ENCODE assay signal across 19 cellular contexts in the genomic region with DNA sequence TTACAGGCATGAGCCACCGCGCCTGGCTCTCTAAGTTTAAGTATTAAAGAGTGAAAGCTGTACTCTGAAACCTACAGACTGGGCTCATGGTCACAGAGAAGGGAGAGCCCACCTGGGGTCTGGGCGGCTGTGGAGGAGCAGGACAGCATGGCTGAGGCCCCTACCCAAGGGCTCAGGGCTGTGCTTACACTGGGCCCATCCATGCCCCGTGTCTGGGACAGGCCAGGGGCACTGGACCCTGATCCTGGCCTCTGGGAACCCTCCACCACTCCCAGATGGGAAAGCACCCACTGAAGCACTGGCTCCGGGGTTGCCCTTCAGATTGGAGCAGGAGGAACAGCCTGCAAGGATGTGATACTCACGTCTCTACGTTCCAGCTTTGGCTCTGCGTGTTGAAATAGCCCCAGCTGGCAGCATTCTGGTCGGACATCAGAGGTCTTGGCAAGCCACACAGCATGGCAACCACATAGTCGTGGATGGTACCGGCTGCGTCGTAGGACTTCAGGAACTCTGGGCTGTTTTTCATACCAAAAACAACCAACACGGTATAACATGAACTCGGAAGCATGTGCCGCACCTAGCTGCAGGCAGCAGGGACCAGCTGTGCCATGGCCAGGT.
"Had no signal": no experiment of that assay in that cellular context is flagged by ENCODE, and none has a peak within 500 bp of the region (broad histone marks: within the 10 kb centered on the region; RNA-seq: fewer than 3 reads in every experiment).

No MANE protein-coding gene starts in this region.

- H3K79me2 ChIP-seq: hepatocyte, parathyroid adenoma had no signal

- H3K4me3 ChIP-seq: dorsolateral prefrontal cortex, heart left ventricle, hepatocyte, lower lobe of right lung, right atrium auricular region, stomach, thyroid gland had no signal

- H3K9me3 ChIP-seq: heart left ventricle, lower lobe of right lung, neutrophil, right atrium auricular region, stomach, thyroid gland had no signal

- ATAC-seq: left ventricle myocardium superior; lower lobe of right lung; natural killer cell; sciatic nerve; stimulated activated effector memory CD8-positive, alpha-beta T cell treated with anti-CD3 and anti-CD28 coated beads, Interleukin-12 subunit alpha, Interleukin-12 subunit beta, amount 100 ng/mL, for 72 hours had no signal

- H3K9ac ChIP-seq: parathyroid adenoma had no signal

- H3K4me1 ChIP-seq: lower lobe of right lung, right atrium auricular region, stomach, thyroid gland had no signal

- H3K4me2 ChIP-seq: hepatocyte had no signal

- H2AFZ ChIP-seq: hepatocyte, parathyroid adenoma had no signal

- DNase-seq: dorsolateral prefrontal cortex; effector CD4-positive, alpha-beta T cell; heart left ventricle; left cardiac atrium; left ventricle myocardium superior; lower lobe of right lung; natural killer cell; stimulated activated CD4-positive, alpha-beta T cell treated with anti-CD3 and anti-CD28 coated beads, Interleukin-2, amount 100 ng/mL, for 24 hours; stimulated activated CD4-positive, alpha-beta T cell treated with anti-CD3 and anti-CD28 coated beads, Interleukin-4, amount 100 ng/mL, for 24 hours; stimulated activated naive CD4-positive, alpha-beta T cell treated with Interleukin-2 at 50 U/mL for 16 hours; stomach; thyroid gland; trophoblast cell had no signal

- H3K27me3 ChIP-seq: dorsolateral prefrontal cortex, heart left ventricle, hepatocyte, neutrophil, right atrium auricular region, stomach, thyroid gland had no signal

- H3K27ac ChIP-seq: hepatocyte, lower lobe of right lung, neutrophil, parathyroid adenoma, right atrium auricular region, stomach, thyroid gland had no signal
